Comparison of ENCODE assay signal across 9 cellular contexts in genomic region chrX:39645059-39645895, GRCh38.
DNase-seq lines count a peak whose midpoint lies in the region; ATAC-seq, FAIRE-seq and TF ChIP-seq lines count a peak whose summit lies in the region.
"Had no signal": no experiment of that assay in that cellular context is flagged by ENCODE, and none has a peak within 500 bp of the region (broad histone marks: within the 10 kb centered on the region; RNA-seq: fewer than 3 reads in every experiment).

No MANE protein-coding gene starts in this region.

- H3K36me3 ChIP-seq in SK-N-MC (ENCODE audit: insufficient read depth, low read length) (no peaks in the 10 kb centered on the region), smooth muscle cell (ENCODE audit: low read depth) (no peaks in the 10 kb centered on the region)

- H3F3A ChIP-seq in smooth muscle cell (ENCODE audit: low read depth), result no peaks in the 10 kb centered on the region

- TF ChIP-seq CTCF in smooth muscle cell (IDR thresholded peaks at IDR 0.05; ENCODE audit: borderline replicate concordance, insufficient read depth, poor library complexity, severe bottlenecking), result no peak
- no peak for TF ChIP-seq CTCF in D721Med (IDR thresholded peaks at IDR 0.05; ENCODE audit: insufficient read depth, missing control alignments)

- no peaks in the 10 kb centered on the region for H3K79me2 ChIP-seq in smooth muscle cell (ENCODE audit: low read depth)

- peak overlapping the region; percentile 40 for H3K4me2 ChIP-seq in smooth muscle cell

- H3K4me3 ChIP-seq in SK-N-MC, result peak overlapping the region; percentile 9; the same call in 1 of the 2 replicates
- no peak overlapping the region for H3K4me3 ChIP-seq in smooth muscle cell

- H3K9ac ChIP-seq in SK-N-MC (ENCODE audit: insufficient read length) (no peak overlapping the region), smooth muscle cell (ENCODE audit: low read depth) (peak overlapping the region; percentile 93)

- H3K27ac ChIP-seq in SK-N-MC (no peak overlapping the region; the same call in 1 of the 2 replicates), smooth muscle cell (ENCODE audit: low read depth) (peak overlapping the region; percentile 96)

- H3K9me3 ChIP-seq in SK-N-MC (ENCODE audit: low read depth, low read length), result no peaks in the 10 kb centered on the region
- H3K9me3 ChIP-seq in smooth muscle cell (replicated peaks; ENCODE audit: low read depth), result no peaks in the 10 kb centered on the region

- H3K27me3 ChIP-seq in smooth muscle cell (ENCODE audit: low read depth), result no peaks in the 10 kb centered on the region

- FAIRE-seq in D721Med (lab: Jason Lieb, UNC), result no peak
- FAIRE-seq: islet of Langerhans had no signal

- H3K4me1 ChIP-seq in smooth muscle cell (ENCODE audit: low read depth), result peaks cover 17% of the 10 kb centered on the region

- ATAC-seq in GM18873 (IDR thresholded peaks at IDR 0.05; ENCODE audit: low FRiP score, unreplicated experiment), result no peak

- DNase-seq in GM04503 (ENCODE audit: low read depth), result peak; percentile 63
- DNase-seq in SK-N-MC (ENCODE audit: low read depth, low spot score), result peak; percentile 61
- peak; percentile 2 for DNase-seq in glomerular endothelial cell (ENCODE audit: extremely low read depth, low read depth, low spot score)
- DNase-seq in smooth muscle cell (lab: John Stamatoyannopoulos, UW; ENCODE audit: unreplicated experiment), result peak; percentile 37
- DNase-seq in OCI-M2 (lab: John Stamatoyannopoulos, UW; ENCODE audit: unreplicated experiment), result no peak
- DNase-seq in NAMALWA (ENCODE audit: low spot score), result no peak
- no peak for DNase-seq in D721Med (ENCODE audit: insufficient read length, low spot score)

- WGBS in smooth muscle cell (ENCODE audit: low lambda C conversion rate), result 30% methylated on average over 22 of the region's 22 CpGs

- H2AFZ ChIP-seq in smooth muscle cell (ENCODE audit: low read depth), result peak overlapping the region; percentile 77

- no peaks in the 10 kb centered on the region for H4K20me1 ChIP-seq in smooth muscle cell (ENCODE audit: low read depth)

Comparison
In these comparisons a context has a peak if more than half of its experiments do, and no peak if none do; other contexts are left out.
1. DNase-seq: peak in GM04503 (single experiment), SK-N-MC (single experiment), glomerular endothelial cell (single experiment) and smooth muscle cell (single experiment); none in OCI-M2 (single experiment), NAMALWA (single experiment) and D721Med (single experiment).